In genomic region chr16:56119138-56119537, GRCh38 we compare ENCODE assay signal across 18 cellular contexts.
DNase-seq lines count a peak whose midpoint lies in the region; ATAC-seq and TF ChIP-seq lines count a peak whose summit lies in the region.
"Had no signal": no experiment of that assay in that cellular context is flagged by ENCODE, and none has a peak within 500 bp of the region (broad histone marks: within the 10 kb centered on the region; RNA-seq: fewer than 3 reads in every experiment).

No MANE protein-coding gene starts in this region.

- peaks cover 4% of the 10 kb centered on the region for H3K4me1 Mint-ChIP-seq in central memory CD8-positive, alpha-beta T cell
- H3K4me1 Mint-ChIP-seq: naive thymus-derived CD8-positive, alpha-beta T cell; T-cell had no signal

- TF ChIP-seq CTCF in NB4 (IDR thresholded peaks at IDR 0.05; ENCODE audit: low read depth, low read length): no peak

- no peaks in the 10 kb centered on the region for H3K36me3 Mint-ChIP-seq in central memory CD8-positive, alpha-beta T cell (ENCODE audit: insufficient read depth)
- H3K36me3 Mint-ChIP-seq: naive thymus-derived CD8-positive, alpha-beta T cell; T-cell had no signal

- no peak overlapping the region for H3K27ac Mint-ChIP-seq in central memory CD8-positive, alpha-beta T cell (ENCODE audit: low read depth)
- H3K27ac Mint-ChIP-seq: naive thymus-derived CD8-positive, alpha-beta T cell; T-cell had no signal

- DNase-seq in NB4 (ENCODE audit: low read depth) (peak; percentile 41), H4 (ENCODE audit: low spot score) (no peak), NCI-H2196 treated with DMSO at 0.1 percent for 48 hours (lab: John Stamatoyannopoulos, UW; ENCODE audit: unreplicated experiment) (no peak)
- DNase-seq in central memory CD8-positive, alpha-beta T cell (ENCODE audit: low spot score in 2 of 2): no peak
- DNase-seq: AML-193; GOT3; naive thymus-derived CD8-positive, alpha-beta T cell; NCI-H1092; NCI-H2107; NCI-H774; stimulated activated CD4-positive, alpha-beta T cell treated with anti-CD3 and anti-CD28 coated beads, Interleukin-4, amount 100 ng/mL, for 24 hours; T-cell had no signal

- H3K9me3 Mint-ChIP-seq in central memory CD8-positive, alpha-beta T cell: no peaks in the 10 kb centered on the region
- H3K9me3 Mint-ChIP-seq: naive thymus-derived CD8-positive, alpha-beta T cell; T-cell had no signal

- no peak overlapping the region for H3K4me3 ChIP-seq in NB4 (ENCODE audit: low read depth, low read length)
- H3K4me3 ChIP-seq: prostate gland, skin epidermis, thoracic aorta had no signal

- ATAC-seq in GM18867 (IDR thresholded peaks at IDR 0.05; ENCODE audit: unreplicated experiment) (peak; percentile 57), HG02884 (IDR thresholded peaks at IDR 0.05; ENCODE audit: unreplicated experiment) (peak; percentile 76), GM19324 (IDR thresholded peaks at IDR 0.05; ENCODE audit: low FRiP score, unreplicated experiment) (no peak)
- peak; percentile 49 for ATAC-seq in central memory CD8-positive, alpha-beta T cell (replicated peaks; ENCODE audit: extremely low read depth, poor library complexity, severe bottlenecking)
- ATAC-seq: naive thymus-derived CD8-positive, alpha-beta T cell; T-cell had no signal

- peaks cover 8% of the 10 kb centered on the region for H3K27me3 Mint-ChIP-seq in central memory CD8-positive, alpha-beta T cell

- no peak overlapping the region for H3K4me3 Mint-ChIP-seq in central memory CD8-positive, alpha-beta T cell
- H3K4me3 Mint-ChIP-seq: naive thymus-derived CD8-positive, alpha-beta T cell; T-cell had no signal

- no peak for TF ChIP-seq POLR2A in NB4 (IDR thresholded peaks at IDR 0.05; ENCODE audit: extremely low read depth, insufficient read length)
